8 cellular contexts compared by ENCODE assay signal in genomic region chr15:67520976-67521769, GRCh38. TPM values are rescaled to one million over a fixed set of nuclear protein-coding genes. Genes with fewer than 3 reads are reported as not detected.
DNase-seq lines count a peak whose midpoint lies in the region; ATAC-seq, FAIRE-seq and TF ChIP-seq lines count a peak whose summit lies in the region.

C15orf61 (plus strand) TSS chr15:67521131; CDS start chr15:67521249, 118 bp downstream.

- peak within 1 kb of the TSS; percentile 82 to 97 for H3K4me3 ChIP-seq in kidney (ENCODE audit: low read length in 2 of 2)

- intact Hi-C loops in kidney (cut with DNase I) = no loop called here

- peak within 1 kb of the TSS; percentile 81 to 97 for H3K9ac ChIP-seq in kidney (ENCODE audit: low read length in 2 of 2)

- ATAC-seq in GM18868 (IDR thresholded peaks at IDR 0.05; ENCODE audit: unreplicated experiment) (peak; percentile 68), HG03095 (IDR thresholded peaks at IDR 0.05; ENCODE audit: unreplicated experiment) (peak; percentile 72)

- no peak for FAIRE-seq in kidney (lab: Jason Lieb, UNC)

- H3K9me3 ChIP-seq in kidney (ENCODE audit: control insufficient read depth in 1 of 2, low read length in 2 of 2) = no peaks in the 10 kb centered on the region

- peak within 1 kb of the TSS; percentile 98 to 99 for H3K27ac ChIP-seq in kidney (ENCODE audit: low read depth in 2 of 2, low read length in 2 of 2)

- H3K36me3 ChIP-seq in kidney (ENCODE audit: control insufficient read depth in 1 of 2, insufficient read depth in 2 of 2, low read length in 2 of 2) = no peaks in the 10 kb centered on the region

- H3K4me1 ChIP-seq in kidney (ENCODE audit: control insufficient read depth in 1 of 2, insufficient read depth in 1 of 2, low read depth in 1 of 2, low read length in 2 of 2) = no peaks in the 10 kb centered on the region

- TF ChIP-seq CTCF in kidney (IDR thresholded peaks at IDR 0.05; ENCODE audit: borderline replicate concordance, extremely low read depth, insufficient read depth) = no peak

- peak; percentile 95 for DNase-seq in AG08395 (ENCODE audit: low spot score)
- peak; percentile 81 for DNase-seq in NCI-H2171 treated with DMSO at 0.1 percent for 48 hours (lab: John Stamatoyannopoulos, UW)
- peak; percentile 59 to 75 (median 68) for DNase-seq in activated CD4-positive, CD25-positive, alpha-beta regulatory T cell (lab: John Stamatoyannopoulos, UW)
- peak; percentile 86 for DNase-seq in central memory CD4-positive, alpha-beta T cell
- peak; percentile 96 for DNase-seq in kidney
- peak; percentile 67 to 79 for DNase-seq in stimulated activated CD4-positive, alpha-beta T cell treated with anti-CD3 and anti-CD28 coated beads, Interleukin-15, amount 100 ng/mL, for 1 hour (ENCODE audit: low read depth in 1 of 2, low spot score in 1 of 2)

RNA-seq across cellular contexts. Expression of gene C15orf61, which starts in this region (rescaled TPM):
- 5.5 TPM for total RNA-seq in kidney
- polyA plus RNA-seq in kidney (ENCODE audit: insufficient read depth, low read depth, low replicate concordance) = 8.7 TPM

Comparison
In these comparisons a context has a peak if more than half of its experiments do, and no peak if none do; other contexts are left out.
1. Peak in every context shown above with its lines: DNase-seq, ATAC-seq, H3K4me3 ChIP-seq and H3K27ac ChIP-seq.